In genomic region chr3:186888569-186888968, GRCh38 we compare ENCODE assay signal across 1 cellular context.
TF ChIP-seq lines count a peak whose summit lies in the region.

No MANE protein-coding gene starts in this region.

TF ChIP-seq in K562, 482 proteins besides CTCF, POLR2A, EP300 and RAD21 (continued from another document and continues in another):
- TF ChIP-seq NCOA6 (IDR thresholded peaks at IDR 0.05) (0 out of 2 replicates have a peak, but pooled peaks have one; percentile 36), ETV5 (CRISPR knock-in tag; IDR thresholded peaks at IDR 0.05; ENCODE audit: low read depth) (peak; percentile 38; the same call in 1 of the 2 replicates), NONO (IDR thresholded peaks at IDR 0.05; ENCODE audit: low read depth in 2 of 2, low read length in 1 of 2) (0 out of 4 replicates have a peak, but pooled peaks of 1 of the 2 experiments have one; percentile 21), NEUROD1 (IDR thresholded peaks at IDR 0.05; ENCODE audit: borderline replicate concordance, low read depth, low read length, partially characterized antibody) (peak; percentile 60), FOXJ2 (tag; IDR thresholded peaks at IDR 0.05) (0 out of 2 replicates have a peak, but pooled peaks have one; percentile 23), MEIS2 (IDR thresholded peaks at IDR 0.05; ENCODE audit: partially characterized antibody) (peak; percentile 84), GATA2 (CRISPR knock-in tag; IDR thresholded peaks at IDR 0.05) (peak; percentile 41; the same call in 1 of the 2 replicates), TSHZ1 (CRISPR knock-in tag; IDR thresholded peaks at IDR 0.05) (no peak), HDAC3 (IDR thresholded peaks at IDR 0.05; ENCODE audit: borderline replicate concordance, partially characterized antibody) (peak; percentile 83), JUND (IDR thresholded peaks at IDR 0.05; ENCODE audit: borderline replicate concordance, low read depth, low read length) (peak; percentile 54; the same call in 1 of the 2 replicates), JUND (tag; IDR thresholded peaks at IDR 0.05; ENCODE audit: borderline replicate concordance, low read depth, low read length) (peak; percentile 59; the same call in 2 of the 3 replicates), NRF1 (conservative IDR thresholded peaks at IDR 0.05 in 1 of 2, IDR thresholded peaks at IDR 0.05 in 1 of 2) (peak; percentile 48 to 53), SIX5 (IDR thresholded peaks at IDR 0.05; ENCODE audit: borderline replicate concordance in 1 of 2, insufficient read depth in 1 of 2, low read depth in 1 of 2, low read length in 2 of 2) (no peak), ZNF592 (IDR thresholded peaks at IDR 0.05) (peak; percentile 64), CHCHD3 (CRISPR knock-in tag; IDR thresholded peaks at IDR 0.05) (no peak), LEF1 (IDR thresholded peaks at IDR 0.05) (peak; percentile 96), DPF2 (IDR thresholded peaks at IDR 0.05) (peak; percentile 85), ELF4 (CRISPR knock-in tag; IDR thresholded peaks at IDR 0.05) (0 out of 2 replicates have a peak, but pooled peaks have one; percentile 16), MEF2A (IDR thresholded peaks at IDR 0.05; ENCODE audit: control insufficient read depth, low read depth, low read length) (peak; percentile 96), HDAC2 (IDR thresholded peaks at IDR 0.05) (peak; percentile 62; the same call in 1 of the 2 replicates), SNRNP70 (optimal IDR thresholded peaks at IDR 0.05; ENCODE audit: low read depth, low read length) (no peak), KLF16 (IDR thresholded peaks at IDR 0.05) (peak; percentile 76), TAF9B (IDR thresholded peaks at IDR 0.05; ENCODE audit: partially characterized antibody) (peak; percentile 44), TBL1XR1 (IDR thresholded peaks at IDR 0.05; ENCODE audit: low read length in 2 of 2) (peak in 1 of 2 experiments; percentile 89; a peak in 2 of 4 replicates), BHLHE40 (IDR thresholded peaks at IDR 0.05; ENCODE audit: low read length) (peak; percentile 71), KAT8 (IDR thresholded peaks at IDR 0.05; ENCODE audit: low read depth) (no peak), HNRNPH1 (optimal IDR thresholded peaks at IDR 0.05; ENCODE audit: low read depth, low read length) (no peak), TAL1 (IDR thresholded peaks at IDR 0.05) (peak; percentile 81), EP400 (IDR thresholded peaks at IDR 0.05) (peak; percentile 40; the same call in 1 of the 2 replicates), BRD9 (IDR thresholded peaks at IDR 0.05; ENCODE audit: low read depth, partially characterized antibody) (peak; percentile 63), KDM5B (IDR thresholded peaks at IDR 0.05; ENCODE audit: insufficient replicate concordance, low read depth, low read length) (no peak), RBM15 (IDR thresholded peaks at IDR 0.05; ENCODE audit: insufficient read depth, low read length) (no peak), SRF (CRISPR knock-in tag; IDR thresholded peaks at IDR 0.05) (peak in 1 of 2 experiments; percentile 78; a peak in 2 of 4 replicates), FOXK2 (conservative IDR thresholded peaks at IDR 0.05 in 1 of 2, IDR thresholded peaks at IDR 0.05 in 1 of 2; ENCODE audit: low read depth in 2 of 2) (peak; percentile 81 to 85), MTA1 (IDR thresholded peaks at IDR 0.05; ENCODE audit: borderline replicate concordance) (peak; percentile 72; the same call in 1 of the 2 replicates), ATF7 (IDR thresholded peaks at IDR 0.05) (peak; percentile 41), ZNF785 (CRISPR knock-in tag; IDR thresholded peaks at IDR 0.05) (no peak), NFIC (IDR thresholded peaks at IDR 0.05) (peak; percentile 44), KDM1A (IDR thresholded peaks at IDR 0.05) (peak; percentile 23 to 70; a peak in 2 of 4 replicates), PHTF2 (CRISPR knock-in tag; IDR thresholded peaks at IDR 0.05) (no peak), TEAD4 (IDR thresholded peaks at IDR 0.05; ENCODE audit: low read length) (peak; percentile 88), TEAD4 (CRISPR knock-in tag; IDR thresholded peaks at IDR 0.05; ENCODE audit: borderline replicate concordance) (no peak), HMG20B (CRISPR knock-in tag; IDR thresholded peaks at IDR 0.05) (no peak), ZNF280B (CRISPR knock-in tag; IDR thresholded peaks at IDR 0.05) (no peak), ZNF766 (CRISPR knock-in tag; conservative IDR thresholded peaks at IDR 0.05) (peak; percentile 61), POLR2AphosphoS5 (IDR thresholded peaks at IDR 0.05; ENCODE audit: control insufficient read depth, insufficient read depth, low read depth, low read length) (peak; percentile 48; the same call in 1 of the 2 replicates), MNT (conservative IDR thresholded peaks at IDR 0.05) (peak; percentile 38 to 41; a peak in 2 of 4 replicates), CBX3 (IDR thresholded peaks at IDR 0.05; ENCODE audit: borderline replicate concordance in 1 of 2, low read length in 2 of 2) (0 out of 3 replicates have a peak, but pooled peaks of 1 of the 2 experiments have one; percentile 42), SMAD4 (CRISPR knock-in tag; conservative IDR thresholded peaks at IDR 0.05) (peak; percentile 90), MEF2D (tag; conservative IDR thresholded peaks at IDR 0.05; ENCODE audit: low read depth) (peak; percentile 99), SMAD3 (CRISPR knock-in tag; conservative IDR thresholded peaks at IDR 0.05) (0 out of 2 replicates have a peak, but pooled peaks have one; percentile 59), SMARCB1 (IDR thresholded peaks at IDR 0.05; ENCODE audit: insufficient read length, low read depth) (no peak)
- TF ChIP-seq, protein P1, sequence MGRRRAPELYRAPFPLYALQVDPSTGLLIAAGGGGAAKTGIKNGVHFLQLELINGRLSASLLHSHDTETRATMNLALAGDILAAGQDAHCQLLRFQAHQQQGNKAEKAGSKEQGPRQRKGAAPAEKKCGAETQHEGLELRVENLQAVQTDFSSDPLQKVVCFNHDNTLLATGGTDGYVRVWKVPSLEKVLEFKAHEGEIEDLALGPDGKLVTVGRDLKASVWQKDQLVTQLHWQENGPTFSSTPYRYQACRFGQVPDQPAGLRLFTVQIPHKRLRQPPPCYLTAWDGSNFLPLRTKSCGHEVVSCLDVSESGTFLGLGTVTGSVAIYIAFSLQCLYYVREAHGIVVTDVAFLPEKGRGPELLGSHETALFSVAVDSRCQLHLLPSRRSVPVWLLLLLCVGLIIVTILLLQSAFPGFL (CRISPR knock-in tag; IDR thresholded peaks at IDR 0.05) = no peak
- TF ChIP-seq, protein P2, sequence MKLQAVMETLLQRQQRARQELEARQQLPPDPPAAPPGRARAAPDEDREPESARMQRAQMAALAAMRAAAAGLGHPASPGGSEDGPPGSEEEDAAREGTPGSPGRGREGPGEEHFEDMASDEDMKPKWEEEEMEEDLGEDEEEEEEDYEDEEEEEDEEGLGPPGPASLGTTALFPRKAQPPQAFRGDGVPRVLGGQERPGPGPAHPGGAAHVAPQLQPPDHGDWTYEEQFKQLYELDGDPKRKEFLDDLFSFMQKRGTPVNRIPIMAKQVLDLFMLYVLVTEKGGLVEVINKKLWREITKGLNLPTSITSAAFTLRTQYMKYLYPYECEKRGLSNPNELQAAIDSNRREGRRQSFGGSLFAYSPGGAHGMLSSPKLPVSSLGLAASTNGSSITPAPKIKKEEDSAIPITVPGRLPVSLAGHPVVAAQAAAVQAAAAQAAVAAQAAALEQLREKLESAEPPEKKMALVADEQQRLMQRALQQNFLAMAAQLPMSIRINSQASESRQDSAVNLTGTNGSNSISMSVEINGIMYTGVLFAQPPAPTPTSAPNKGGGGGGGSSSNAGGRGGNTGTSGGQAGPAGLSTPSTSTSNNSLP (IDR thresholded peaks at IDR 0.05; ENCODE audit: borderline replicate concordance, low read depth, low read length) = peak; percentile 94
- TF ChIP-seq, protein P3, sequence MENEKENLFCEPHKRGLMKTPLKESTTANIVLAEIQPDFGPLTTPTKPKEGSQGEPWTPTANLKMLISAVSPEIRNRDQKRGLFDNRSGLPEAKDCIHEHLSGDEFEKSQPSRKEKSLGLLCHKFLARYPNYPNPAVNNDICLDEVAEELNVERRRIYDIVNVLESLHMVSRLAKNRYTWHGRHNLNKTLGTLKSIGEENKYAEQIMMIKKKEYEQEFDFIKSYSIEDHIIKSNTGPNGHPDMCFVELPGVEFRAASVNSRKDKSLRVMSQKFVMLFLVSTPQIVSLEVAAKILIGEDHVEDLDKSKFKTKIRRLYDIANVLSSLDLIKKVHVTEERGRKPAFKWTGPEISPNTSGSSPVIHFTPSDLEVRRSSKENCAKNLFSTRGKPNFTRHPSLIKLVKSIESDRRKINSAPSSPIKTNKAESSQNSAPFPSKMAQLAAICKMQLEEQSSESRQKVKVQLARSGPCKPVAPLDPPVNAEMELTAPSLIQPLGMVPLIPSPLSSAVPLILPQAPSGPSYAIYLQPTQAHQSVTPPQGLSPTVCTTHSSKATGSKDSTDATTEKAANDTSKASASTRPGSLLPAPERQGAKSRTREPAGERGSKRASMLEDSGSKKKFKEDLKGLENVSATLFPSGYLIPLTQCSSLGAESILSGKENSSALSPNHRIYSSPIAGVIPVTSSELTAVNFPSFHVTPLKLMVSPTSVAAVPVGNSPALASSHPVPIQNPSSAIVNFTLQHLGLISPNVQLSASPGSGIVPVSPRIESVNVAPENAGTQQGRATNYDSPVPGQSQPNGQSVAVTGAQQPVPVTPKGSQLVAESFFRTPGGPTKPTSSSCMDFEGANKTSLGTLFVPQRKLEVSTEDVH (IDR thresholded peaks at IDR 0.05; ENCODE audit: low read depth, partially characterized antibody) = no peak
